In genomic region chr15:100341662-100342560, GRCh38 we compare ENCODE assay signal across 8 cellular contexts. TPM values are rescaled to one million over a fixed set of nuclear protein-coding genes. Genes with fewer than 3 reads are reported as not detected.
A peak's percentile ranks its signal among the peaks of the same experiment; 100 is the strongest.
DNase-seq lines count a peak whose midpoint lies in the region; ATAC-seq, FAIRE-seq and TF ChIP-seq lines count a peak whose summit lies in the region.

TSS of gene ADAMTS17 (minus strand) at chr15:100341975. CDS start at chr15:100341899, 76 bp downstream.

- H3K27me3 ChIP-seq in testis = no peaks in the 10 kb centered on the region

- H3K27ac ChIP-seq in testis = peak within 1 kb of the TSS in 1 of 2 donors; percentile 50

- H3K9me3 Mint-ChIP-seq in activated naive CD8-positive, alpha-beta T cell treated with anti-CD3 and anti-CD28 coated beads for 36 hours = no peaks in the 10 kb centered on the region
- H3K9me3 Mint-ChIP-seq in osteocyte (ENCODE audit: unreplicated experiment) = no peaks in the 10 kb centered on the region

- intact Hi-C loops in Right ventricle myocardium superior (cut with DNase I) (no loop called here), testis (cut with DNase I; ENCODE audit: low total_unique reads) (loop anchor here (10.0 kb wide), 1 partner anchor 233 kb away; no protein-coding TSS in a partner anchor)

- no peaks in the 10 kb centered on the region for H3K9me3 ChIP-seq in testis

- TF ChIP-seq CTCF in D721Med (IDR thresholded peaks at IDR 0.05; ENCODE audit: insufficient read depth, missing control alignments) (peak; percentile 75), osteocyte (IDR thresholded peaks at IDR 0.05) (peak; percentile 84), testis (IDR thresholded peaks at IDR 0.05) (peak; percentile 94 to 98 (median 94))

- peaks cover 17% of the 10 kb centered on the region for H3K4me1 Mint-ChIP-seq in activated naive CD8-positive, alpha-beta T cell treated with anti-CD3 and anti-CD28 coated beads for 36 hours
- H3K4me1 Mint-ChIP-seq in osteocyte (ENCODE audit: unreplicated experiment) = peaks cover 2% of the 10 kb centered on the region

- H3K27ac Mint-ChIP-seq in activated naive CD8-positive, alpha-beta T cell treated with anti-CD3 and anti-CD28 coated beads for 36 hours = no peak within 1 kb of the TSS
- no peak within 1 kb of the TSS for H3K27ac Mint-ChIP-seq in osteocyte (ENCODE audit: unreplicated experiment)

- peak; percentile 52 for TF ChIP-seq POLR2A in testis (IDR thresholded peaks at IDR 0.05)

- peaks cover 2% of the 10 kb centered on the region for H3K36me3 Mint-ChIP-seq in activated naive CD8-positive, alpha-beta T cell treated with anti-CD3 and anti-CD28 coated beads for 36 hours
- no peaks in the 10 kb centered on the region for H3K36me3 Mint-ChIP-seq in osteocyte (ENCODE audit: unreplicated experiment)

- peak within 1 kb of the TSS; percentile 63 for H3K4me3 ChIP-seq in Jurkat, Clone E6-1 (ENCODE audit: low read length)
- peak within 1 kb of the TSS; percentile 62 to 71 for H3K4me3 ChIP-seq in testis

- H3K4me3 Mint-ChIP-seq in activated naive CD8-positive, alpha-beta T cell treated with anti-CD3 and anti-CD28 coated beads for 36 hours = peak within 1 kb of the TSS; percentile 2
- peak within 1 kb of the TSS; percentile 14 for H3K4me3 Mint-ChIP-seq in osteocyte (ENCODE audit: unreplicated experiment)

- ATAC-seq in GM21529 (IDR thresholded peaks at IDR 0.05; ENCODE audit: unreplicated experiment) (peak; percentile 96), SK-N-SH treated with all-trans-retinoic acid at 6 μM for 48 hours (peak; percentile 92), Right ventricle myocardium superior (ENCODE audit: poor library complexity) (peak; percentile 98)

- H3K27me3 Mint-ChIP-seq in activated naive CD8-positive, alpha-beta T cell treated with anti-CD3 and anti-CD28 coated beads for 36 hours = peaks cover 10% of the 10 kb centered on the region
- H3K27me3 Mint-ChIP-seq in osteocyte (ENCODE audit: unreplicated experiment) = peaks cover 42% of the 10 kb centered on the region

- peak; percentile 18 for DNase-seq in D721Med (ENCODE audit: insufficient read length, low spot score)
- DNase-seq in Jurkat, Clone E6-1 (ENCODE audit: low read depth, low spot score) = peak; percentile 97
- DNase-seq in activated naive CD8-positive, alpha-beta T cell treated with anti-CD3 and anti-CD28 coated beads for 36 hours = peak; percentile 92
- peak; percentile 96 for DNase-seq in Right ventricle myocardium superior
- DNase-seq in osteocyte (ENCODE audit: extremely low spot score, unreplicated experiment) = peak; percentile 93
- DNase-seq in testis = peak; percentile 98

- FAIRE-seq in D721Med (lab: Jason Lieb, UNC) = no peak

- no peaks in the 10 kb centered on the region for H3K36me3 ChIP-seq in testis (ENCODE audit: low read depth, missing control alignments)

- H3K4me1 ChIP-seq in testis = no peaks in the 10 kb centered on the region

- 2 to 3% methylated on average over 30 to 50 of the region's 76 CpGs for WGBS in testis, 2 donors

TF ChIP-seq in SK-N-SH treated with all-trans-retinoic acid at 6 μM for 48 hours, 23 proteins besides CTCF, POLR2A, EP300 and RAD21:
- TF ChIP-seq CSRNP3 (CRISPR knock-in tag; IDR thresholded peaks at IDR 0.05) = no peak
- TF ChIP-seq ZFP30 (CRISPR knock-in tag; IDR thresholded peaks at IDR 0.05) = no peak
- no peak for TF ChIP-seq CREB5 (CRISPR knock-in tag; IDR thresholded peaks at IDR 0.05; ENCODE audit: low read depth)
- TF ChIP-seq SNAI2 (CRISPR knock-in tag; IDR thresholded peaks at IDR 0.05) = no peak
- TF ChIP-seq PPARA (CRISPR knock-in tag; IDR thresholded peaks at IDR 0.05; ENCODE audit: borderline replicate concordance) = no peak
- TF ChIP-seq ZC3H10 (CRISPR knock-in tag; IDR thresholded peaks at IDR 0.05) = no peak
- no peak for TF ChIP-seq OSR1 (CRISPR knock-in tag; IDR thresholded peaks at IDR 0.05)
- TF ChIP-seq BACH2 (CRISPR knock-in tag; IDR thresholded peaks at IDR 0.05; ENCODE audit: borderline replicate concordance) = no peak

RNA-seq across cellular contexts. Expression of gene ADAMTS17, which starts in this region (rescaled TPM):
- polyA plus RNA-seq in Jurkat, Clone E6-1 (2012; ENCODE audit: insufficient read depth, insufficient read length) = 6.1 TPM
- 1 to 10 TPM; 2.5 to 3.6 TPM for total RNA-seq in activated naive CD8-positive, alpha-beta T cell treated with anti-CD3 and anti-CD28 coated beads for 36 hours
- 1.7 TPM for total RNA-seq in Right ventricle myocardium superior
- 0.39 and 1.5 TPM in 2 replicates for total RNA-seq in osteocyte
- total RNA-seq in testis = 10 to 100 TPM; 12.4 to 17.8 TPM
- polyA plus RNA-seq in testis (ENCODE audit: insufficient read depth, low read depth, low replicate concordance) = 6.8 TPM

Comparison
In these comparisons a context has a peak if more than half of its experiments do, and no peak if none do; other contexts are left out.
1. DNase-seq: peak in every context shown above with its lines; median percentile 98 in testis; 97 in Jurkat, Clone E6-1; 96 in Right ventricle myocardium superior; 93 in osteocyte; 92 in activated naive CD8-positive, alpha-beta T cell treated with anti-CD3 and anti-CD28 coated beads for 36 hours; 18 in D721Med.